In the genomic region with DNA sequence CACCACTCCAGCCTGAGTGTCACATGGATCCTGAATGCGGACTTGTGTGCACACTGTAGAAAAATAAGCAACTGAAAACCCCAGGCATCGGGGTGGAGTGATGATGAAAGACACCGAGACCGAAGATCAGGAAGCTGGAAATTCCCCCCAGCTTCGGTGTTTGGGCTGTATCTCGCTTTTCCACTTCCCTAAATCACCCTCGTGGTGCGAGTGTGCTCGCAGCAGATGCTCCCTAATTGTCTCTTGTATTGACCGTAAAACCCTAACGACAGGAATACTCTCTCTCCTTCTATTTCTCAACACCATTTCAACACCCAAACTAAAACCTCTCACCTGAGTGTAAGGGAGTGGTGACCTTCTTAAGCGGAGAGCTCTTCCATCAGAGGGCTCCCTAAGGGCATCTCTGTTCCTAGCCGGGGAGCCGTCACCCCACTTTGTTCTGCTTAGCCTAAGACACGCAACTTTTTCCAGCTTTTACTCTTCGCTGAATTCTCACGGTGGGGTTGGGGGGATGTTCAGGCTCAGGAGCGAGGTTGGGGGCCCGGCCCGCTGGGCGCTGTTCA, we compare ENCODE assay signal across 8 cellular contexts. TPM values are rescaled to one million over a fixed set of nuclear protein-coding genes. Genes with fewer than 3 reads are reported as not detected.
DNase-seq lines count a peak whose midpoint lies in the region; ATAC-seq and TF ChIP-seq lines count a peak whose summit lies in the region.

No MANE protein-coding gene starts in this region.

- H3K27ac Mint-ChIP-seq in activated naive CD8-positive, alpha-beta T cell treated with anti-CD3 and anti-CD28 coated beads for 36 hours = peak overlapping the region; percentile 98

- peaks cover 6% of the 10 kb centered on the region for H3K36me3 Mint-ChIP-seq in activated naive CD8-positive, alpha-beta T cell treated with anti-CD3 and anti-CD28 coated beads for 36 hours

- no peak overlapping the region for H3K27ac ChIP-seq in AG04450 (ENCODE audit: low read depth, low read length)

- CTCF ChIA-PET in AG04450 (lab: Charles Lee) = interaction anchor here (0.5 to 1.0 kb wide), 2 partner anchors 61 to 101 kb away, joined by 3 to 4 read pairs; no protein-coding TSS in a partner anchor

- H3K27me3 Mint-ChIP-seq in activated naive CD8-positive, alpha-beta T cell treated with anti-CD3 and anti-CD28 coated beads for 36 hours = peaks cover 4% of the 10 kb centered on the region

- H3K4me2 ChIP-seq in skeletal muscle satellite cell (ENCODE audit: low read length) = peak overlapping the region; percentile 88

- peak overlapping the region; percentile 95 for H3K4me3 Mint-ChIP-seq in activated naive CD8-positive, alpha-beta T cell treated with anti-CD3 and anti-CD28 coated beads for 36 hours

- peaks cover 56% of the 10 kb centered on the region for H3K4me1 Mint-ChIP-seq in activated naive CD8-positive, alpha-beta T cell treated with anti-CD3 and anti-CD28 coated beads for 36 hours

- POLR2A ChIA-PET in AG04450 (lab: Yijun Ruan, JAX) = no interaction called here

- H3K4me1 ChIP-seq in iPS-15b (ENCODE audit: control insufficient read depth, insufficient read depth, low read length) = peaks cover 18% of the 10 kb centered on the region
- H3K4me1 ChIP-seq in skeletal muscle satellite cell (ENCODE audit: control insufficient read depth, insufficient read depth, low read length) = peaks cover 14% of the 10 kb centered on the region

- TF ChIP-seq CTCF in AG04450 (IDR thresholded peaks at IDR 0.05; ENCODE audit: low read depth, low read length) = no peak

- H3K9ac ChIP-seq in iPS-15b (ENCODE audit: low read depth, low read length) (peak overlapping the region; percentile 30), skeletal muscle satellite cell (ENCODE audit: low read depth, low read length) (peak overlapping the region; percentile 45)

- H3K4me3 ChIP-seq in AG04450 (ENCODE audit: low read depth, low read length) (peak overlapping the region; percentile 60), iPS-15b (ENCODE audit: low read depth, low read length) (peak overlapping the region; percentile 77), skeletal muscle satellite cell (ENCODE audit: low read length) (peak overlapping the region; percentile 83)

- H3K9me3 Mint-ChIP-seq in activated naive CD8-positive, alpha-beta T cell treated with anti-CD3 and anti-CD28 coated beads for 36 hours = peaks cover 3% of the 10 kb centered on the region

- no peak for DNase-seq in AG04450 (ENCODE audit: low read depth, low spot score)
- DNase-seq in NCI-H1694 (lab: John Stamatoyannopoulos, UW) = peak; percentile 20
- DNase-seq in activated naive CD8-positive, alpha-beta T cell treated with anti-CD3 and anti-CD28 coated beads for 36 hours = peak; percentile 39
- no peak for DNase-seq in NCI-H1436 (lab: John Stamatoyannopoulos, UW)
- DNase-seq in NCI-H2081 (lab: John Stamatoyannopoulos, UW) = no peak

- H3K9me3 ChIP-seq in AG04450 (ENCODE audit: control insufficient read depth, insufficient read depth, low read length) (no peaks in the 10 kb centered on the region), iPS-15b (ENCODE audit: control insufficient read depth, insufficient read depth, low read length) (no peaks in the 10 kb centered on the region), skeletal muscle satellite cell (replicated peaks; ENCODE audit: low read length) (no peaks in the 10 kb centered on the region)

- peak; percentile 2 for ATAC-seq in GM19397 (IDR thresholded peaks at IDR 0.05; ENCODE audit: unreplicated experiment)

- peaks cover 20% of the 10 kb centered on the region for H3K27me3 ChIP-seq in AG04450 (ENCODE audit: control insufficient read depth, insufficient read depth, low read length)
- H3K27me3 ChIP-seq in iPS-15b (ENCODE audit: control insufficient read depth, insufficient read depth, low read length) = peaks cover 14% of the 10 kb centered on the region
- H3K27me3 ChIP-seq in skeletal muscle satellite cell (ENCODE audit: control insufficient read depth, insufficient read depth, low read length) = peaks cover 53% of the 10 kb centered on the region

- H3K36me3 ChIP-seq in iPS-15b (ENCODE audit: control insufficient read depth, insufficient read depth, low read length) = no peaks in the 10 kb centered on the region
- no peaks in the 10 kb centered on the region for H3K36me3 ChIP-seq in skeletal muscle satellite cell (ENCODE audit: insufficient read depth, low read length)

RNA-seq across cellular contexts. Expression of a gene that starts 0.6 kb away (rescaled TPM):
- 0.52 and 0.72 TPM in 2 replicates for polyA plus RNA-seq in AG04450 (2011; rRNA removed)
- polyA minus RNA-seq in AG04450 (2011; rRNA and poly(A)+ RNA removed) = 0.56 and 0.78 TPM in 2 replicates
- total RNA-seq in activated naive CD8-positive, alpha-beta T cell treated with anti-CD3 and anti-CD28 coated beads for 36 hours = 10 to 100 TPM; 27.6 to 29.4 TPM
- total RNA-seq in skeletal muscle satellite cell (2012; rRNA removed) = 1.7 and 2.5 TPM in 2 replicates

Comparison
In these comparisons a context has a peak if more than half of its experiments do, and no peak if none do; other contexts are left out.
1. DNase-seq: peak in NCI-H1694 (single experiment) and activated naive CD8-positive, alpha-beta T cell treated with anti-CD3 and anti-CD28 coated beads for 36 hours (single experiment); none in AG04450 (single experiment), NCI-H1436 (single experiment) and NCI-H2081 (0 of 2).
2. Peak in every context shown above with its lines, with median percentiles within 50 percentile points of each other: H3K4me3 ChIP-seq.